Comparison of ENCODE assay signal across 30 cellular contexts in the genomic region with DNA sequence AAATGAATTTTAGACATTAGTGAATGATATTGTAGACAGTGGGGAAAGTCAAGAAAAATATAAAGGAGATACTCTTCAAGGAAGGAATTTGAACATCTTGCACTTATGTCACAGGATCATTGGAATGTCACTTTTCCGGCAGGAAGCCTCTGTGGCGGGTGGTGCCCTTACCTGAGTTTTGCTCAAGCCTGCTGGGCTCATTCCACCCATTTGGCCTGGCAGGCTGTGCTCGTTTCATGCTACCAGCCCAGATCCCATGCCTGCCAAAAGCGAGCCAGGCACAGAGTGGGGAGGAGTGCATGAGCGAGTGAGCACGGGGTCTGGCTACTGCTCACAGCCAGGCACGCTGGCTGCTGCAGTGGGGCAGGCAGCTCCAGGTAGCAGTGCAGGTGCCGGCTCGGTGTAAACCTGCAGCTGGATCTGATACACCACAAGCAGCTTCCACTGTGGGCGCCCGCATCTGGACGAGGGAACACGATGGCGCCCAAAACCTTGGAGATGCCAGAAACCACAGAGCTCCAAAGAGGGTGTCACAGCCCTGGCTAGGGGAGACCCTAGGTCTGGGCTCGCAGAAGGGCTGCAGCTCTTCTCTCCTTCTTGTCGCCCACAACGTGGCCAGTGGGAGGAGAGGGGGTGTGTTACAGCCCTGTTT.
"Had no signal": no experiment of that assay in that cellular context is flagged by ENCODE, and none has a peak within 500 bp of the region (broad histone marks: within the 10 kb centered on the region; RNA-seq: fewer than 3 reads in every experiment).

No MANE protein-coding gene starts in this region.

- H3K36me3 Mint-ChIP-seq: naive thymus-derived CD4-positive, alpha-beta T cell; natural killer cell treated with Interleukin-12 subunit alpha and Interleukin-12 subunit beta and Interleukin-15 and Interleukin-18, amount 100 ng/mL, for 72 hours; stimulated activated effector memory CD8-positive, alpha-beta T cell treated with anti-CD3 and anti-CD28 coated beads, Interleukin-12 subunit alpha, Interleukin-12 subunit beta, amount 100 ng/mL, for 72 hours had no signal

- H3K27ac Mint-ChIP-seq: naive thymus-derived CD4-positive, alpha-beta T cell; natural killer cell treated with Interleukin-12 subunit alpha and Interleukin-12 subunit beta and Interleukin-15 and Interleukin-18, amount 100 ng/mL, for 72 hours; stimulated activated effector memory CD8-positive, alpha-beta T cell treated with anti-CD3 and anti-CD28 coated beads, Interleukin-12 subunit alpha, Interleukin-12 subunit beta, amount 100 ng/mL, for 72 hours had no signal

- H3K4me3 Mint-ChIP-seq: naive thymus-derived CD4-positive, alpha-beta T cell; natural killer cell treated with Interleukin-12 subunit alpha and Interleukin-12 subunit beta and Interleukin-15 and Interleukin-18, amount 100 ng/mL, for 72 hours; stimulated activated effector memory CD8-positive, alpha-beta T cell treated with anti-CD3 and anti-CD28 coated beads, Interleukin-12 subunit alpha, Interleukin-12 subunit beta, amount 100 ng/mL, for 72 hours had no signal

- H3K9me3 ChIP-seq: heart left ventricle, lower lobe of right lung, mucosa of descending colon, pancreas, prostate gland, sigmoid colon, spleen, stomach, testis, thyroid gland, transverse colon, vagina had no signal

- H3K36me3 ChIP-seq: heart left ventricle, lower lobe of right lung, pancreas, prostate gland, sigmoid colon, spleen, stomach, thyroid gland, transverse colon, vagina had no signal

- H3K4me1 ChIP-seq: heart left ventricle, lower lobe of right lung, pancreas, prostate gland, sigmoid colon, stomach, testis, thyroid gland, transverse colon, vagina had no signal

- H3K4me3 ChIP-seq: heart left ventricle, lower lobe of right lung, mucosa of descending colon, pancreas, prostate gland, sigmoid colon, spleen, stomach, testis, thyroid gland, transverse colon, vagina had no signal

- DNase-seq: heart left ventricle; hypothalamus; kidney glomerular epithelial cell; left cardiac atrium; lower lobe of right lung; mammary epithelial cell; mesendoderm; midbrain; mucosa of descending colon; naive thymus-derived CD4-positive, alpha-beta T cell; nucleus accumbens; pancreas; posterior cingulate gyrus; retina; right cardiac atrium; sigmoid colon; small intestine; spleen; stimulated activated CD4-positive, alpha-beta T cell treated with anti-CD3 and anti-CD28 coated beads, Interleukin-4, amount 100 ng/mL, for 24 hours; stimulated activated naive CD4-positive, alpha-beta T cell; stomach; testis; thyroid gland; transverse colon had no signal

- ATAC-seq: heart left ventricle; left cardiac atrium; left lobe of liver; lower lobe of right lung; mucosa of descending colon; naive thymus-derived CD4-positive, alpha-beta T cell; natural killer cell treated with Interleukin-12 subunit alpha and Interleukin-12 subunit beta and Interleukin-15 and Interleukin-18, amount 100 ng/mL, for 72 hours; pancreas; right cardiac atrium; stimulated activated effector memory CD8-positive, alpha-beta T cell treated with anti-CD3 and anti-CD28 coated beads, Interleukin-12 subunit alpha, Interleukin-12 subunit beta, amount 100 ng/mL, for 72 hours had no signal

- H3K27me3 ChIP-seq: heart left ventricle, pancreas, sigmoid colon, spleen, stomach, testis, thyroid gland, transverse colon, vagina had no signal

- H3K27ac ChIP-seq: heart left ventricle, lower lobe of right lung, pancreas, prostate gland, sigmoid colon, spleen, stomach, testis, thyroid gland, transverse colon, vagina had no signal

- H3K9me3 Mint-ChIP-seq: naive thymus-derived CD4-positive, alpha-beta T cell; natural killer cell treated with Interleukin-12 subunit alpha and Interleukin-12 subunit beta and Interleukin-15 and Interleukin-18, amount 100 ng/mL, for 72 hours; stimulated activated effector memory CD8-positive, alpha-beta T cell treated with anti-CD3 and anti-CD28 coated beads, Interleukin-12 subunit alpha, Interleukin-12 subunit beta, amount 100 ng/mL, for 72 hours had no signal

- FAIRE-seq: keratinocyte, pancreas, small intestine had no signal
